Comparison of ENCODE assay signal across 11 cellular contexts in genomic region chr14:68971411-68972035, GRCh38. TPM values are rescaled to one million over a fixed set of nuclear protein-coding genes. Genes with fewer than 3 reads are reported as not detected.
DNase-seq lines count a peak whose midpoint lies in the region; ATAC-seq and TF ChIP-seq lines count a peak whose summit lies in the region.
"Had no signal": no experiment of that assay in that cellular context is flagged by ENCODE, and none has a peak within 500 bp of the region (broad histone marks: within the 10 kb centered on the region; RNA-seq: fewer than 3 reads in every experiment).

No MANE protein-coding gene starts in this region.

- peaks cover 81% of the 10 kb centered on the region for H3K4me1 Mint-ChIP-seq in activated CD4-positive, alpha-beta T cell treated with anti-CD3 and anti-CD28 coated beads for 36 hours
- peaks cover 93% of the 10 kb centered on the region for H3K4me1 Mint-ChIP-seq in activated naive CD8-positive, alpha-beta T cell (ENCODE audit: low read depth)

- H3K36me3 ChIP-seq in gastroesophageal sphincter = peaks cover 0 to 27% of the 10 kb centered on the region in 2 donors
- peaks cover 30% of the 10 kb centered on the region for H3K36me3 ChIP-seq in thoracic aorta

- no peak for TF ChIP-seq POLR2A in gastroesophageal sphincter (IDR thresholded peaks at IDR 0.05)

- WGBS in gastroesophageal sphincter (ENCODE audit: low coverage in 1 of 2), 2 donors = 45 to 54% methylated on average over 5 to 8 of the region's 9 CpGs

- intact Hi-C loops in activated CD4-positive, alpha-beta T cell treated with anti-CD3 and anti-CD28 coated beads for 36 hours (cut with DNase I, micrococcal nuclease) = loop anchor here in 1 of 2 experiments (2.0 to 10.0 kb wide), 2 partner anchors 15 to 423 kb away; partner anchors contain the start of genes ERH and SLC39A9

- peaks cover 47% of the 10 kb centered on the region for H3K36me3 Mint-ChIP-seq in activated CD4-positive, alpha-beta T cell treated with anti-CD3 and anti-CD28 coated beads for 36 hours (ENCODE audit: low read depth)
- peaks cover 19% of the 10 kb centered on the region for H3K36me3 Mint-ChIP-seq in activated naive CD8-positive, alpha-beta T cell

- no peak for TF ChIP-seq EP300 in gastroesophageal sphincter (IDR thresholded peaks at IDR 0.05)

- H3K4me3 Mint-ChIP-seq in activated CD4-positive, alpha-beta T cell treated with anti-CD3 and anti-CD28 coated beads for 36 hours = no peak overlapping the region
- H3K4me3 Mint-ChIP-seq in activated naive CD8-positive, alpha-beta T cell = peak overlapping the region; percentile 71

- peak overlapping the region; percentile 89 for H3K27ac Mint-ChIP-seq in activated CD4-positive, alpha-beta T cell treated with anti-CD3 and anti-CD28 coated beads for 36 hours
- peak overlapping the region; percentile 98 for H3K27ac Mint-ChIP-seq in activated naive CD8-positive, alpha-beta T cell

- no peak for DNase-seq in activated CD4-positive, alpha-beta T cell treated with anti-CD3 and anti-CD28 coated beads for 36 hours
- DNase-seq in activated CD4-positive, alpha-beta T cell treated with anti-CD3 and anti-CD28 coated beads for 48 hours = no peak
- no peak for DNase-seq in thoracic aorta (ENCODE audit: low spot score)
- no peak for DNase-seq in GM13976 (ENCODE audit: low spot score)
- DNase-seq in activated gamma-delta T cell treated with Interleukin-2 at 50 U/mL for 16 hours = no peak
- DNase-seq: cerebellar nuclear complex, NCI-H524 treated with DMSO at 0.1 percent for 48 hours, RPMI8226 had no signal

- H3K9me3 Mint-ChIP-seq in activated CD4-positive, alpha-beta T cell treated with anti-CD3 and anti-CD28 coated beads for 36 hours (ENCODE audit: low read depth) = peaks cover 9% of the 10 kb centered on the region
- H3K9me3 Mint-ChIP-seq in activated naive CD8-positive, alpha-beta T cell (ENCODE audit: low read depth) = no peaks in the 10 kb centered on the region

- H3K27ac ChIP-seq in gastroesophageal sphincter (peak overlapping the region; percentile 77 to 100 (median 98)), thoracic aorta (peak overlapping the region; percentile 100)

- H3K27me3 ChIP-seq in gastroesophageal sphincter = no peaks in the 10 kb centered on the region
- H3K27me3 ChIP-seq in thoracic aorta (replicated peaks; ENCODE audit: insufficient read depth) = no peaks in the 10 kb centered on the region

- no peak for ATAC-seq in activated CD4-positive, alpha-beta T cell treated with anti-CD3 and anti-CD28 coated beads for 36 hours
- no peak for ATAC-seq in gastroesophageal sphincter
- ATAC-seq in thoracic aorta (ENCODE audit: insufficient number of reproducible peaks, low FRiP score, low read depth) = no peak
- no peak for ATAC-seq in HG02981 (IDR thresholded peaks at IDR 0.05; ENCODE audit: unreplicated experiment)

- POLR2A ChIA-PET in activated CD4-positive, alpha-beta T cell treated with anti-CD3 and anti-CD28 coated beads for 36 hours (lab: Charles Lee) = no interaction called here

- H3K4me3 ChIP-seq in gastroesophageal sphincter (peak overlapping the region in 1 of 2 donors; percentile 10), thoracic aorta (peak overlapping the region; percentile 48)

- CTCF ChIA-PET in activated CD4-positive, alpha-beta T cell treated with anti-CD3 and anti-CD28 coated beads for 36 hours (lab: Charles Lee) = interaction anchor here (0.7 kb wide), 1 partner anchor 350 kb away, joined by 3 read pairs; no protein-coding TSS in a partner anchor

- in situ Hi-C loops in GM13976 (cut with MboI; ENCODE audit: low sequenced_read_pairs, unreplicated experiment) = no loop called here

- TF ChIP-seq CTCF in gastroesophageal sphincter (IDR thresholded peaks at IDR 0.05) (no peak), thoracic aorta (IDR thresholded peaks at IDR 0.05) (no peak), GM13976 (IDR thresholded peaks at IDR 0.05; ENCODE audit: borderline replicate concordance, control extremely low read depth, extremely low read depth, insufficient read depth, missing control alignments) (no peak)

- H3K27me3 Mint-ChIP-seq in activated CD4-positive, alpha-beta T cell treated with anti-CD3 and anti-CD28 coated beads for 36 hours = no peaks in the 10 kb centered on the region
- H3K27me3 Mint-ChIP-seq in activated naive CD8-positive, alpha-beta T cell = no peaks in the 10 kb centered on the region

- H3K9me3 ChIP-seq in gastroesophageal sphincter = no peaks in the 10 kb centered on the region
- no peaks in the 10 kb centered on the region for H3K9me3 ChIP-seq in thoracic aorta

- H3K4me1 ChIP-seq in gastroesophageal sphincter (peaks cover 15 to 100% (median 72%) of the 10 kb centered on the region in 3 donors), thoracic aorta (ENCODE audit: control insufficient read depth in 1 of 2, low read depth in 2 of 2) (peaks cover 90 to 98% of the 10 kb centered on the region in 2 donors)

RNA-seq across cellular contexts. Expression of gene ACTN1, which starts 7.6 kb away (rescaled TPM):
- total RNA-seq in activated CD4-positive, alpha-beta T cell treated with anti-CD3 and anti-CD28 coated beads for 36 hours = 100 to 1,000 TPM in 1 of 2 experiments, 10 to 100 TPM in 1; 92.8 to 146 TPM
- total RNA-seq in gastroesophageal sphincter = 1,000 to 10,000 TPM in 2 of 4 donors, 100 to 1,000 TPM in 2; 776 to 1,910 (median 969) TPM
- 1,000 to 10,000 TPM; 1,201 to 1,291 TPM for total RNA-seq in thoracic aorta

Comparison
In these comparisons a context has a peak if more than half of its experiments do, and no peak if none do; other contexts are left out.
1. RNA of gene ACTN1, which starts 7.6 kb away (total RNA-seq): 1,201 to 1,291 TPM in thoracic aorta and 776 to 1,910 TPM in gastroesophageal sphincter; 92.8 to 146 TPM in activated CD4-positive, alpha-beta T cell treated with anti-CD3 and anti-CD28 coated beads for 36 hours; every median in the first group is over 4 times any median in the second.